In genomic region chr19:7851623-7852500, GRCh38 we compare ENCODE assay signal across 14 cellular contexts.
DNase-seq lines count a peak whose midpoint lies in the region; ATAC-seq lines count a peak whose summit lies in the region.
"Had no signal": no experiment of that assay in that cellular context is flagged by ENCODE, and none has a peak within 500 bp of the region (broad histone marks: within the 10 kb centered on the region; RNA-seq: fewer than 3 reads in every experiment).

No MANE protein-coding gene starts in this region.

- peak in 55 of 58 donors; percentile 13 to 96 (median 83) for DNase-seq in anterior cingulate cortex (lab: John Stamatoyannopoulos, UW)
- peak in 50 of 51 donors; percentile 18 to 96 (median 80) for DNase-seq in hypothalamus (lab: John Stamatoyannopoulos, UW)
- DNase-seq in retina: peak; percentile 46
- no peak for DNase-seq in NCI-H2107 treated with DMSO at 0.1 percent for 48 hours (lab: John Stamatoyannopoulos, UW; ENCODE audit: unreplicated experiment)
- no peak for DNase-seq in NCI-H526 (lab: John Stamatoyannopoulos, UW)
- DNase-seq: Caco-2; central memory CD4-positive, alpha-beta T cell; NCI-H1105 treated with DMSO at 0.1 percent for 48 hours; NCI-H2171; NCI-H774; stimulated activated CD4-positive, alpha-beta T cell treated with anti-CD3 and anti-CD28 coated beads, Interleukin-4, amount 100 ng/mL, for 24 hours; stimulated activated CD8-positive, alpha-beta memory T cell treated with anti-CD3 and anti-CD28 coated beads, Interleukin-4, amount 100 ng/mL, for 48 hours; testis had no signal

- ATAC-seq in HG03135 (IDR thresholded peaks at IDR 0.05; ENCODE audit: unreplicated experiment): no peak

Comparison
In these comparisons a context has a peak if more than half of its experiments do, and no peak if none do; other contexts are left out.
1. DNase-seq: peak in anterior cingulate cortex (55 of 58), hypothalamus (50 of 51) and retina (single experiment); none in NCI-H2107 treated with DMSO at 0.1 percent for 48 hours (single experiment) and NCI-H526 (0 of 2).